30 cellular contexts compared by ENCODE assay signal in the genomic region with DNA sequence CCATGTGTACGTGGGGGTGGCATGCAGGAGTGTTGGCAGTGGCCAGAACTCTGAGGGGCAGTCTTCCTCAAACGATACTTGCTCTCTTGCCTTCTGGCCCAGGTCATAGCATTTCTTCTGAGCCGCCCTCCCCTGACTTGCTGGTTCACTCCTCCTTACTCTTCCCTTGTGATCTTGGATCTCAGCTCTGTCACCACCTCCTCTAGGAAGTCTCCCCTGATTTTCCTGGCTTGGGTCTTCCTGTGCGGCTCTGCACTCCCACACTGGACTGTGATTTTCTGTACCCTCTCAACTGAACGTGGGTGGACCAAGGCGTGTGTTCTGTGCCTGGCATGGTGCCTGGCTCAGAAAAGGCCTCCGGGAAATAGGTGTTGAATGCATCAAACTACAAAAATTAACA. TPM values are rescaled to one million over a fixed set of nuclear protein-coding genes. Genes with fewer than 3 reads are reported as not detected.
DNase-seq lines count a peak whose midpoint lies in the region; ATAC-seq and TF ChIP-seq lines count a peak whose summit lies in the region.
"Had no signal": no experiment of that assay in that cellular context is flagged by ENCODE, and none has a peak within 500 bp of the region (broad histone marks: within the 10 kb centered on the region; RNA-seq: fewer than 3 reads in every experiment).

No MANE protein-coding gene starts in this region.

- H3K36me3 Mint-ChIP-seq in neural progenitor cell (no peaks in the 10 kb centered on the region), WTC11 (peaks cover 13% of the 10 kb centered on the region; the same call in 1 of the 2 replicates)
- H3K36me3 Mint-ChIP-seq in naive thymus-derived CD4-positive, alpha-beta T cell: no peaks in the 10 kb centered on the region
- H3K36me3 Mint-ChIP-seq: activated naive CD8-positive, alpha-beta T cell treated with anti-CD3 and anti-CD28 coated beads, Interleukin-2, amount 10 ng/mL, durations not matched to agents 7 days and 5 days; CD4-positive, alpha-beta memory T cell; stimulated activated naive B cell treated with anti-CD40 and anti-IgM and Interleukin-4, amounts not matched to agents 10 μg/mL and 1 μg/mL and 100 μg/mL, for 72 hours had no signal

- H3K4me3 ChIP-seq in LNCaP clone FGC (ENCODE audit: low read depth, low read length) (peak overlapping the region; percentile 98; the same call in 1 of the 2 replicates), duodenal mucosa (ENCODE audit: low read depth in 1 of 2, low read length in 2 of 2) (peak overlapping the region; percentile 61 to 77), neural progenitor cell (no peak overlapping the region)
- no peak overlapping the region for H3K4me3 ChIP-seq in naive thymus-derived CD4-positive, alpha-beta T cell (ENCODE audit: low read length)
- H3K4me3 ChIP-seq: GM23248, MG63, SJSA1 had no signal

- no peak for TF ChIP-seq CTCF in 22Rv1 (IDR thresholded peaks at IDR 0.05)
- TF ChIP-seq CTCF in LNCaP clone FGC (IDR thresholded peaks at IDR 0.05; ENCODE audit: control insufficient read depth, extremely low read depth, insufficient read depth): no peak
- no peak for TF ChIP-seq CTCF in neural progenitor cell (IDR thresholded peaks at IDR 0.05)
- no peak for TF ChIP-seq CTCF in WTC11 (IDR thresholded peaks at IDR 0.05)

- H3K4me2 ChIP-seq in neural progenitor cell: no peak overlapping the region

- H3K36me3 ChIP-seq in duodenal mucosa (ENCODE audit: control insufficient read depth in 1 of 2, insufficient read depth in 2 of 2, low read length in 2 of 2): peaks cover 12 to 17% of the 10 kb centered on the region in 2 donors
- H3K36me3 ChIP-seq in neural progenitor cell: no peaks in the 10 kb centered on the region
- no peaks in the 10 kb centered on the region for H3K36me3 ChIP-seq in naive thymus-derived CD4-positive, alpha-beta T cell (ENCODE audit: control insufficient read depth in 2 of 3, insufficient read depth in 3 of 3, low read length in 3 of 3)
- H3K36me3 ChIP-seq: MG63, SJSA1 had no signal

- H3K4me1 ChIP-seq in duodenal mucosa (ENCODE audit: control insufficient read depth in 1 of 2, insufficient read depth in 2 of 2, low read length in 2 of 2) (peaks cover 69 to 73% of the 10 kb centered on the region in 2 donors), neural progenitor cell (peaks cover 25% of the 10 kb centered on the region)
- H3K4me1 ChIP-seq in naive thymus-derived CD4-positive, alpha-beta T cell (ENCODE audit: control insufficient read depth in 2 of 2, insufficient read depth in 2 of 2, low read length in 2 of 2): peaks cover 0 to 17% of the 10 kb centered on the region in 2 donors
- H3K4me1 ChIP-seq: SJSA1 had no signal

- H3K27me3 ChIP-seq in duodenal mucosa (ENCODE audit: control insufficient read depth in 1 of 2, insufficient read depth in 2 of 2, low read length in 2 of 2): peaks cover 7 to 14% of the 10 kb centered on the region in 2 donors
- peaks cover 42% of the 10 kb centered on the region for H3K27me3 ChIP-seq in neural progenitor cell
- peaks cover 6 to 15% of the 10 kb centered on the region in 2 donors for H3K27me3 ChIP-seq in naive thymus-derived CD4-positive, alpha-beta T cell (ENCODE audit: control insufficient read depth in 2 of 2, insufficient read depth in 2 of 2, low read length in 2 of 2)

- CTCF ChIA-PET in naive thymus-derived CD4-positive, alpha-beta T cell (lab: Charles Lee): no interaction called here
- CTCF ChIA-PET in WTC11 (lab: Charles Lee): no interaction called here

- H3F3A ChIP-seq in neural progenitor cell (ENCODE audit: low read depth): no peaks in the 10 kb centered on the region

- POLR2A ChIA-PET in naive thymus-derived CD4-positive, alpha-beta T cell (lab: Charles Lee): no interaction called here
- POLR2A ChIA-PET in WTC11 (lab: Charles Lee): no interaction called here

- H2AFZ ChIP-seq in neural progenitor cell (replicated peaks): no peak overlapping the region
- H2AFZ ChIP-seq: GM23248 had no signal

- H3K4me1 Mint-ChIP-seq in neural progenitor cell (peaks cover 37% of the 10 kb centered on the region), WTC11 (peaks cover 50% of the 10 kb centered on the region)
- peaks cover 8 to 24% (median 12%) of the 10 kb centered on the region in 7 donors for H3K4me1 Mint-ChIP-seq in naive thymus-derived CD4-positive, alpha-beta T cell

- H3K9me3 Mint-ChIP-seq in neural progenitor cell (no peaks in the 10 kb centered on the region), WTC11 (no peaks in the 10 kb centered on the region)
- H3K9me3 Mint-ChIP-seq in naive thymus-derived CD4-positive, alpha-beta T cell: no peaks in the 10 kb centered on the region
- H3K9me3 Mint-ChIP-seq: activated naive CD8-positive, alpha-beta T cell treated with anti-CD3 and anti-CD28 coated beads, Interleukin-2, amount 10 ng/mL, durations not matched to agents 7 days and 5 days; CD4-positive, alpha-beta memory T cell; nephron progenitor cell; stimulated activated naive B cell treated with anti-CD40 and anti-IgM and Interleukin-4, amounts not matched to agents 10 μg/mL and 1 μg/mL and 100 μg/mL, for 72 hours; T-helper 1 cell treated with Interleukin-12 subunit alpha and Interleukin-12 subunit beta and Interleukin-4 antibody, amounts not matched to agents 30 μg/mL and 1 μg/mL, for 36 hours had no signal

- peak overlapping the region; percentile 98 for H3K27ac ChIP-seq in 22Rv1
- no peak overlapping the region for H3K27ac ChIP-seq in duodenal mucosa (ENCODE audit: low read depth, low read length)
- no peak overlapping the region for H3K27ac ChIP-seq in neural progenitor cell
- H3K27ac ChIP-seq in naive thymus-derived CD4-positive, alpha-beta T cell (ENCODE audit: low read depth, low read length): no peak overlapping the region
- H3K27ac ChIP-seq: GM23248, SJSA1 had no signal

- H3K9me3 ChIP-seq in duodenal mucosa (ENCODE audit: control insufficient read depth in 1 of 2, low read length in 2 of 2) (no peaks in the 10 kb centered on the region), neural progenitor cell (ENCODE audit: low read depth) (no peaks in the 10 kb centered on the region)
- no peaks in the 10 kb centered on the region for H3K9me3 ChIP-seq in naive thymus-derived CD4-positive, alpha-beta T cell (ENCODE audit: control insufficient read depth in 2 of 3, low read length in 3 of 3)
- H3K9me3 ChIP-seq: MG63, SJSA1, vagina had no signal

- no peaks in the 10 kb centered on the region for H3K79me2 ChIP-seq in neural progenitor cell (ENCODE audit: low read depth)

- peaks cover 11% of the 10 kb centered on the region for H4K20me1 ChIP-seq in neural progenitor cell (ENCODE audit: low read depth)

- peaks cover 18% of the 10 kb centered on the region for H3K27me3 Mint-ChIP-seq in neural progenitor cell (ENCODE audit: insufficient read depth, low read depth)
- H3K27me3 Mint-ChIP-seq in naive thymus-derived CD4-positive, alpha-beta T cell: peaks cover 32 to 52% (median 40%) of the 10 kb centered on the region in 5 donors
- H3K27me3 Mint-ChIP-seq in WTC11 (ENCODE audit: low read depth): peaks cover 26% of the 10 kb centered on the region

- peak overlapping the region; percentile 47 to 72 for H3K9ac ChIP-seq in duodenal mucosa (ENCODE audit: low read depth in 1 of 2, low read length in 2 of 2)
- no peak overlapping the region for H3K9ac ChIP-seq in neural progenitor cell
- H3K9ac ChIP-seq: GM23248 had no signal

- H3K4me3 Mint-ChIP-seq in neural progenitor cell: peak overlapping the region; percentile 63
- peak overlapping the region in 1 of 10 donors; percentile 2 for H3K4me3 Mint-ChIP-seq in naive thymus-derived CD4-positive, alpha-beta T cell
- no peak overlapping the region for H3K4me3 Mint-ChIP-seq in WTC11
- H3K4me3 Mint-ChIP-seq: activated naive CD8-positive, alpha-beta T cell treated with anti-CD3 and anti-CD28 coated beads, Interleukin-2, amount 10 ng/mL, durations not matched to agents 7 days and 5 days; CD4-positive, alpha-beta memory T cell; nephron progenitor cell; stimulated activated naive B cell treated with anti-CD40 and anti-IgM and Interleukin-4, amounts not matched to agents 10 μg/mL and 1 μg/mL and 100 μg/mL, for 72 hours; T-helper 1 cell treated with Interleukin-12 subunit alpha and Interleukin-12 subunit beta and Interleukin-4 antibody, amounts not matched to agents 30 μg/mL and 1 μg/mL, for 36 hours had no signal

- H3K27ac Mint-ChIP-seq in neural progenitor cell (no peak overlapping the region), WTC11 (no peak overlapping the region)
- H3K27ac Mint-ChIP-seq in naive thymus-derived CD4-positive, alpha-beta T cell: no peak overlapping the region
- H3K27ac Mint-ChIP-seq: activated naive CD8-positive, alpha-beta T cell treated with anti-CD3 and anti-CD28 coated beads, Interleukin-2, amount 10 ng/mL, durations not matched to agents 7 days and 5 days; nephron progenitor cell; stimulated activated naive B cell treated with anti-CD40 and anti-IgM and Interleukin-4, amounts not matched to agents 10 μg/mL and 1 μg/mL and 100 μg/mL, for 72 hours; T-helper 1 cell treated with Interleukin-12 subunit alpha and Interleukin-12 subunit beta and Interleukin-4 antibody, amounts not matched to agents 30 μg/mL and 1 μg/mL, for 36 hours had no signal

- ATAC-seq in naive thymus-derived CD4-positive, alpha-beta T cell: no peak
- no peak for ATAC-seq in WTC11
- ATAC-seq: sciatic nerve; stimulated activated naive B cell treated with anti-CD40 and anti-IgM and Interleukin-4, amounts not matched to agents 10 μg/mL and 1 μg/mL and 100 μg/mL, for 72 hours had no signal

- DNase-seq in LNCaP clone FGC (ENCODE audit: low read depth) (no peak), neural progenitor cell (ENCODE audit: low spot score) (no peak), HuH-7 (ENCODE audit: low spot score) (no peak), DMS 273 (lab: John Stamatoyannopoulos, UW; ENCODE audit: unreplicated experiment) (no peak), WTC11 (ENCODE audit: low spot score) (no peak)
- DNase-seq in naive thymus-derived CD4-positive, alpha-beta T cell: no peak
- DNase-seq: activated gamma-delta T cell; activated naive CD8-positive, alpha-beta T cell treated with anti-CD3 and anti-CD28 coated beads, Interleukin-2, amount 10 ng/mL, durations not matched to agents 7 days and 5 days; activated T-cell treated with anti-CD3 and anti-CD28 coated beads, Interleukin-2, amount 50 U/mL, for 1 hour; AML-193; cerebellar nuclear complex; DMS153; GM23248; MG63; NCI-H2029 treated with DMSO at 0.1 percent for 48 hours; NCI-H2227 treated with DMSO at 0.1 percent for 48 hours; NCI-H69; nephron progenitor cell; stimulated activated naive B cell treated with anti-CD40 and anti-IgM and Interleukin-4, amounts not matched to agents 10 μg/mL and 1 μg/mL and 100 μg/mL, for 72 hours had no signal

- intact Hi-C loops in naive thymus-derived CD4-positive, alpha-beta T cell (cut with micrococcal nuclease): no loop called here

RNA-seq across cellular contexts. Expression of gene EPN3, which starts 2.9 kb away (rescaled TPM):
- 0.09 and 0.24 TPM in 2 replicates for total RNA-seq in neural progenitor cell (ENCODE audit: low replicate concordance)
- total RNA-seq in naive thymus-derived CD4-positive, alpha-beta T cell: not detected
- polyA plus RNA-seq in naive thymus-derived CD4-positive, alpha-beta T cell: not detected
- total RNA-seq in WTC11 (2021): 6.9 to 8.8 TPM (median 8.1 TPM) in 3 replicates
- total RNA-seq: activated CD8-positive, alpha-beta memory T cell treated with anti-CD3 and anti-CD28 coated beads for 36 hours; activated naive CD8-positive, alpha-beta T cell treated with anti-CD3 and anti-CD28 coated beads, Interleukin-2, amount 10 ng/mL, durations not matched to agents 7 days and 5 days; CD4-positive, alpha-beta memory T cell; GM23248; posterior vena cava; temporal lobe had no signal
- polyA plus RNA-seq: CD4-positive, alpha-beta memory T cell; GM23248 had no signal

RNA-seq across cellular contexts. Expression of gene SPATA20, which starts 11.6 kb away (rescaled TPM):
- 22.8 and 60.5 TPM in 2 replicates for total RNA-seq in neural progenitor cell (ENCODE audit: low replicate concordance)
- 10 to 100 TPM; 14.3 to 19.4 (median 16.4) TPM for total RNA-seq in naive thymus-derived CD4-positive, alpha-beta T cell
- 1 to 10 TPM; 3.7 to 5.6 TPM for polyA plus RNA-seq in naive thymus-derived CD4-positive, alpha-beta T cell
- total RNA-seq in WTC11 (2021): 24.6 to 30.6 TPM (median 26.3 TPM) in 3 replicates

RNA-seq across cellular contexts. Expression of gene CACNA1G, which starts 25.1 kb away (rescaled TPM):
- total RNA-seq in neural progenitor cell (ENCODE audit: low replicate concordance) (1.6 and 4.9 TPM in 2 replicates), WTC11 (2021) (5.4 to 6.7 TPM (median 6.2 TPM) in 3 replicates)
- not detected for total RNA-seq in naive thymus-derived CD4-positive, alpha-beta T cell
- polyA plus RNA-seq in naive thymus-derived CD4-positive, alpha-beta T cell: not detected
- total RNA-seq: CD4-positive, alpha-beta memory T cell; dermis microvascular lymphatic vessel endothelial cell had no signal
- polyA plus RNA-seq: CD4-positive, alpha-beta memory T cell had no signal

RNA-seq across cellular contexts. Expression of gene MYCBPAP, which starts 27.2 kb away (rescaled TPM):
- total RNA-seq in neural progenitor cell (ENCODE audit: low replicate concordance) (3.5 and 3.8 TPM in 2 replicates), WTC11 (2021) (5.7 to 6.9 TPM (median 6.6 TPM) in 3 replicates)
- total RNA-seq in naive thymus-derived CD4-positive, alpha-beta T cell: 1 to 10 TPM in 4 of 5 experiments, under 1 TPM in 1; 0.90 to 9.0 (median 8.6) TPM
- polyA plus RNA-seq in naive thymus-derived CD4-positive, alpha-beta T cell: under 1 TPM in 1 of 2 donors, not detected in 1; 0.59 TPM
- total RNA-seq: SJSA1, vagina had no signal

RNA-seq across cellular contexts. Expression of gene RSAD1, which starts 56.7 kb away (rescaled TPM):
- total RNA-seq in neural progenitor cell (ENCODE audit: low replicate concordance) (9.7 and 12.9 TPM in 2 replicates), WTC11 (2021) (35.1 to 41.5 TPM (median 40.5 TPM) in 3 replicates)
- total RNA-seq in naive thymus-derived CD4-positive, alpha-beta T cell: 10 to 100 TPM; 38.3 to 91.0 (median 54.6) TPM
- 10 to 100 TPM; 56.8 to 76.0 TPM for polyA plus RNA-seq in naive thymus-derived CD4-positive, alpha-beta T cell

Comparison
In these comparisons a context has a peak if more than half of its experiments do, and no peak if none do; other contexts are left out.
1. H3K4me3 ChIP-seq: peak in LNCaP clone FGC (single experiment) and duodenal mucosa (2 of 2); none in neural progenitor cell (single experiment) and naive thymus-derived CD4-positive, alpha-beta T cell (single experiment).